ENCODE assay signal across 27 cellular contexts in genomic region chr3:168157301-168157700, GRCh38.
DNase-seq lines count a peak whose midpoint lies in the region; ATAC-seq and TF ChIP-seq lines count a peak whose summit lies in the region.
"Had no signal": no experiment of that assay in that cellular context is flagged by ENCODE, and none has a peak within 500 bp of the region (broad histone marks: within the 10 kb centered on the region; RNA-seq: fewer than 3 reads in every experiment).

No MANE protein-coding gene starts in this region.

- intact Hi-C loops in right cardiac atrium (cut with DNase I), result no loop called here

- H3K9me3 ChIP-seq in right cardiac atrium (ENCODE audit: control insufficient read depth, low read length), result no peaks in the 10 kb centered on the region
- H3K9me3 ChIP-seq: A549, BE2C, breast epithelium, colonic mucosa, SJSA1 had no signal

- no peak for TF ChIP-seq POLR2A in erythroblast (IDR thresholded peaks at IDR 0.05; ENCODE audit: low read length)

- DNase-seq in CMK (ENCODE audit: low read depth), result peak; percentile 72
- peak; percentile 31 for DNase-seq in LoVo (ENCODE audit: low spot score)
- DNase-seq in SKM-1 (lab: John Stamatoyannopoulos, UW; ENCODE audit: unreplicated experiment), result peak; percentile 39
- DNase-seq in erythroblast (lab: John Stamatoyannopoulos, UW), result peak; percentile 85 to 95
- no peak for DNase-seq in right cardiac atrium
- DNase-seq in activated CD8-positive, alpha-beta memory T cell treated with anti-CD3 and anti-CD28 coated beads for 24 hours, result no peak
- DNase-seq: activated B cell treated with CpG ODN at 0.5 μM for 24 hours; activated CD4-positive, alpha-beta memory T cell treated with anti-CD3 and anti-CD28 coated beads, Interleukin-2, amount 10 ng/mL, durations not matched to agents 7 days and 5 days; activated naive CD4-positive, alpha-beta T cell treated with anti-CD3 and anti-CD28 coated beads for 36 hours; activated T-cell treated with anti-CD3 and anti-CD28 coated beads, Interleukin-2, amount 50 U/mL, for 1 hour; amniotic stem cell; BE2C; Calu3; colonic mucosa; H9; NCI-H2029 treated with DMSO at 0.1 percent for 48 hours; NCI-H345; NCI-H774; stimulated activated CD4-positive, alpha-beta T cell treated with anti-CD3 and anti-CD28 coated beads, Interleukin-2, amount 100 ng/mL, for 48 hours; stimulated activated naive CD4-positive, alpha-beta T cell; T-helper 2 cell had no signal

- H3K4me3 ChIP-seq in right cardiac atrium (ENCODE audit: low read length), result no peak overlapping the region
- H3K4me3 ChIP-seq: A549, breast epithelium, colonic mucosa, SJSA1, skin epidermis had no signal

- no peak for ATAC-seq in right cardiac atrium
- ATAC-seq in HG03565 (IDR thresholded peaks at IDR 0.05; ENCODE audit: unreplicated experiment), result no peak
- no peak for ATAC-seq in GM21737 (IDR thresholded peaks at IDR 0.05; ENCODE audit: unreplicated experiment)
- ATAC-seq: A549 had no signal

- 75% methylated on average over 2 of the region's 2 CpGs for WGBS in right cardiac atrium

- H3K27ac ChIP-seq in right cardiac atrium (ENCODE audit: low read length), result no peak overlapping the region
- H3K27ac ChIP-seq: A549, breast epithelium, colonic mucosa, SJSA1, skin epidermis had no signal

- H3K27me3 ChIP-seq in right cardiac atrium (ENCODE audit: control insufficient read depth, insufficient read depth), result no peaks in the 10 kb centered on the region
- H3K27me3 ChIP-seq: BE2C, breast epithelium, colonic mucosa, SJSA1 had no signal

- no peaks in the 10 kb centered on the region for H3K4me1 ChIP-seq in right cardiac atrium (ENCODE audit: control insufficient read depth, insufficient read depth, low read length)
- H3K4me1 ChIP-seq: A549, BE2C, breast epithelium, colonic mucosa, SJSA1 had no signal

Comparison
In these comparisons a context has a peak if more than half of its experiments do, and no peak if none do; other contexts are left out.
1. DNase-seq: peak in CMK (single experiment), LoVo (single experiment), SKM-1 (single experiment) and erythroblast (2 of 2); none in right cardiac atrium (0 of 3) and activated CD8-positive, alpha-beta memory T cell treated with anti-CD3 and anti-CD28 coated beads for 24 hours (single experiment).